ENCODE assay signal across 36 cellular contexts in genomic region chr6:168011291-168011690, GRCh38. TPM values are rescaled to one million over a fixed set of nuclear protein-coding genes. Genes with fewer than 3 reads are reported as not detected.
"Had no signal": no experiment of that assay in that cellular context is flagged by ENCODE, and none has a peak within 500 bp of the region (broad histone marks: within the 10 kb centered on the region; RNA-seq: fewer than 3 reads in every experiment).

No MANE protein-coding gene starts in this region.

- FAIRE-seq: astrocyte, bronchial epithelial cell had no signal

- H3K36me3 ChIP-seq: adrenal gland, ascending aorta, brain microvascular endothelial cell, breast epithelium, cardiac muscle cell had no signal

- ATAC-seq: activated naive CD4-positive, alpha-beta T cell treated with anti-CD3 and anti-CD28 coated beads, Interleukin-2, amount 50 U/mL, for 72 hours; activated naive CD8-positive, alpha-beta T cell treated with anti-CD3 and anti-CD28 coated beads, Interleukin-2, amount 50 U/mL, for 24 hours; activated T-cell treated with anti-CD3 and anti-CD28 coated beads, Interleukin-2, amount 50 U/mL, for 4 hours; activated T-cell treated with anti-CD3 and anti-CD28 coated beads, Interleukin-2, amount 50 U/mL, for 72 hours; activated T-helper 17 cell treated with anti-CD3 and anti-CD28 coated beads, Interleukin-2, amount 50 U/mL, for 72 hours; body of pancreas had no signal

- H3K27me3 ChIP-seq: adrenal gland, ascending aorta, body of pancreas, brain microvascular endothelial cell, breast epithelium, cardiac muscle cell had no signal

- DNase-seq: activated effector memory CD4-positive, alpha-beta T cell treated with anti-CD3 and anti-CD28 coated beads, Interleukin-2, amount 50 U/mL, for 16 hours; activated effector memory CD4-positive, alpha-beta T cell treated with Interleukin-2 at 50 U/mL for 16 hours; activated gamma-delta T cell; activated gamma-delta T cell treated with Interleukin-2 at 50 U/mL for 16 hours; activated naive CD4-positive, alpha-beta T cell; activated naive CD4-positive, alpha-beta T cell treated with anti-CD3 and anti-CD28 coated beads for 36 hours; activated naive CD4-positive, alpha-beta T cell treated with anti-CD3 and anti-CD28 coated beads, Interleukin-2, amount 10 ng/mL, durations not matched to agents 7 days and 5 days; activated naive CD4-positive, alpha-beta T cell treated with anti-CD3 and anti-CD28 coated beads, Interleukin-2, amount 50 U/mL, for 16 hours; activated naive CD4-positive, alpha-beta T cell treated with Interleukin-2 at 50 U/mL for 16 hours; activated naive CD8-positive, alpha-beta T cell treated with anti-CD3 and anti-CD28 coated beads for 36 hours; activated naive CD8-positive, alpha-beta T cell treated with anti-CD3 and anti-CD28 coated beads, Interleukin-2, amount 10 ng/mL, durations not matched to agents 7 days and 5 days; activated naive CD8-positive, alpha-beta T cell treated with anti-CD3 and anti-CD28 coated beads, Interleukin-2, amount 50 U/mL, for 24 hours; activated T-cell treated with anti-CD3 and anti-CD28 coated beads, Interleukin-2, amount 50 U/mL, for 1 hour; activated T-cell treated with anti-CD3 and anti-CD28 coated beads, Interleukin-2, amount 50 U/mL, for 24 hours; activated T-cell treated with anti-CD3 and anti-CD28 coated beads, Interleukin-2, amount 50 U/mL, for 4 hours; activated T-cell treated with anti-CD3 and anti-CD28 coated beads, Interleukin-2, amount 50 U/mL, for 72 hours; adrenal gland; amniotic stem cell; amygdala; anterior cingulate cortex; aorta; body of pancreas; brain microvascular endothelial cell; caudate nucleus; central memory CD4-positive, alpha-beta T cell; cerebellar nuclear complex had no signal

- H3K27ac ChIP-seq: adrenal gland, ascending aorta, body of pancreas, brain microvascular endothelial cell, breast epithelium, cardiac muscle cell had no signal

- H3K4me3 ChIP-seq: adrenal gland, ascending aorta, body of pancreas, breast epithelium, cardiac muscle cell had no signal

- H3K4me1 ChIP-seq: ascending aorta, body of pancreas, breast epithelium had no signal

RNA-seq across cellular contexts. Expression of gene KIF25, which starts 13.8 kb away (rescaled TPM):
- total RNA-seq: activated naive CD4-positive, alpha-beta T cell treated with anti-CD3 and anti-CD28 coated beads for 36 hours; activated naive CD4-positive, alpha-beta T cell treated with anti-CD3 and anti-CD28 coated beads, Interleukin-2, amount 50 U/mL, for 72 hours; activated naive CD8-positive, alpha-beta T cell treated with anti-CD3 and anti-CD28 coated beads for 36 hours; activated naive CD8-positive, alpha-beta T cell treated with anti-CD3 and anti-CD28 coated beads, Interleukin-2, amount 10 ng/mL, durations not matched to agents 7 days and 5 days; activated T-cell treated with anti-CD3 and anti-CD28 coated beads, Interleukin-2, amount 50 U/mL, for 4 hours; activated T-helper 1 cell treated with anti-CD3 and anti-CD28 coated beads, Interleukin-12 subunit alpha, Interleukin-12 subunit beta, Interleukin-2, Interleukin-4 antibody, amounts not matched to agents 30 ng/mL and 10 ng/mL and 1 ng/mL, durations not matched to agents 14 hours and 24 hours and 36 hours; activated T-helper 2 cell treated with anti-CD3 and anti-CD28 coated beads, Interferon-gamma antibody, Interleukin-2, Interleukin-4, amounts not matched to agents 10 μg/mL and 5 μg/mL and 100 μg/mL, durations not matched to agents 14 hours and 24 hours and 36 hours; adrenal gland; ascending aorta; astrocyte; bronchial epithelial cell; chondrocyte had no signal
